8 cellular contexts compared by ENCODE assay signal in genomic region chr2:73070651-73071451, GRCh38. TPM values are rescaled to one million over a fixed set of nuclear protein-coding genes. Genes with fewer than 3 reads are reported as not detected.
DNase-seq lines count a peak whose midpoint lies in the region; ATAC-seq, FAIRE-seq and TF ChIP-seq lines count a peak whose summit lies in the region.

No MANE protein-coding gene starts in this region.

- no peak for TF ChIP-seq EP300 in sigmoid colon (IDR thresholded peaks at IDR 0.05)

- peak; percentile 84 for ATAC-seq in GM18519 (IDR thresholded peaks at IDR 0.05; ENCODE audit: low FRiP score, unreplicated experiment)
- ATAC-seq in HG03060 (IDR thresholded peaks at IDR 0.05; ENCODE audit: low read depth, unreplicated experiment) = peak; percentile 66
- peak; percentile 96 for ATAC-seq in body of pancreas

- H3K27me3 ChIP-seq in body of pancreas (no peaks in the 10 kb centered on the region), iPS DF 6.9 (ENCODE audit: control insufficient read depth, insufficient read depth, low read length) (no peaks in the 10 kb centered on the region), sigmoid colon (no peaks in the 10 kb centered on the region)

- peaks cover 18% of the 10 kb centered on the region for H3K4me1 ChIP-seq in body of pancreas
- peaks cover 2% of the 10 kb centered on the region; the same call in 1 of the 2 replicates for H3K4me1 ChIP-seq in iPS DF 6.9 (ENCODE audit: control insufficient read depth, insufficient read depth, low read length)
- H3K4me1 ChIP-seq in sigmoid colon = peaks cover 0 to 37% (median 29%) of the 10 kb centered on the region in 4 donors

- DNase-seq in NCI-H2081 treated with DMSO at 0.1 percent for 48 hours (lab: John Stamatoyannopoulos, UW) = peak; percentile 81
- peak; percentile 97 to 98 (median 98) for DNase-seq in body of pancreas
- peak; percentile 91 for DNase-seq in iPS DF 6.9 (ENCODE audit: low read depth, low spot score)
- peak; percentile 99 for DNase-seq in sigmoid colon

- H3K4me3 ChIP-seq in body of pancreas (peak overlapping the region; percentile 70 to 85), iPS DF 6.9 (ENCODE audit: low read length) (peak overlapping the region; percentile 92), sigmoid colon (peak overlapping the region; percentile 67 to 90 (median 78))

- 0 to 1% methylated on average over 32 to 79 of the region's 91 CpGs for WGBS in body of pancreas, 2 donors
- no CpG with 5 or more reads among the region's 91 CpGs for WGBS in iPS DF 6.9 (ENCODE audit: insufficient coverage, insufficient read length)
- WGBS in sigmoid colon, 2 donors = 0% methylated on average over 91 of the region's 91 CpGs

- peak overlapping the region; percentile 77 for H3K27ac ChIP-seq in 22Rv1
- peak overlapping the region; percentile 87 to 96 (median 90) for H3K27ac ChIP-seq in body of pancreas
- H3K27ac ChIP-seq in iPS DF 6.9 (ENCODE audit: low read length) = no peak overlapping the region
- peak overlapping the region; percentile 87 to 96 (median 93) for H3K27ac ChIP-seq in sigmoid colon

- H3K36me3 ChIP-seq in body of pancreas (replicated peaks in 1 of 2; ENCODE audit: insufficient read depth in 1 of 2, low read depth in 2 of 2) (no peaks in the 10 kb centered on the region), iPS DF 6.9 (ENCODE audit: control insufficient read depth, insufficient read depth, low read length) (no peaks in the 10 kb centered on the region), sigmoid colon (peaks cover 0 to 16% (median 0%) of the 10 kb centered on the region in 4 donors)

- intact Hi-C loops in body of pancreas (cut with DNase I) (no loop called here), sigmoid colon (cut with DNase I) (loop anchor here (1.0 to 5.0 kb wide), 3 partner anchors 41 to 161 kb away; partner anchors contain the start of genes CCT7, PRADC1 and RAB11FIP5)

- H3K9me3 ChIP-seq in body of pancreas (no peaks in the 10 kb centered on the region), iPS DF 6.9 (ENCODE audit: control insufficient read depth, insufficient read depth, low read length) (no peaks in the 10 kb centered on the region), sigmoid colon (no peaks in the 10 kb centered on the region)

- FAIRE-seq in TTC549 (lab: Jason Lieb, UNC) = peak; percentile 60

- TF ChIP-seq POLR2A in body of pancreas (IDR thresholded peaks at IDR 0.05) (no peak), sigmoid colon (IDR thresholded peaks at IDR 0.05) (peak; percentile 36 to 54)

- no peak for TF ChIP-seq CTCF in 22Rv1 (IDR thresholded peaks at IDR 0.05)
- TF ChIP-seq CTCF in body of pancreas (IDR thresholded peaks at IDR 0.05) = no peak
- no peak for TF ChIP-seq CTCF in sigmoid colon (IDR thresholded peaks at IDR 0.05)

RNA-seq across cellular contexts. Expression of gene SFXN5, which starts 0.7 kb away (rescaled TPM):
- total RNA-seq in body of pancreas (1 to 10 TPM; 4.3 to 5.4 TPM), sigmoid colon (10 to 100 TPM in 2 of 4 donors, 1 to 10 TPM in 2; 6.7 to 27.1 (median 10.4) TPM)
- polyA plus RNA-seq in sigmoid colon = 10 to 100 TPM in 2 of 3 donors, 1 to 10 TPM in 1; 5.4 to 15.3 (median 12.4) TPM

RNA-seq across cellular contexts. Expression of gene RAB11FIP5, which starts 41.9 kb away (rescaled TPM):
- total RNA-seq in body of pancreas = 10 to 100 TPM; 19.2 to 39.6 TPM
- 10 to 100 TPM; 13.9 to 24.4 (median 19.4) TPM for total RNA-seq in sigmoid colon
- 10 to 100 TPM in 2 of 3 donors, 1 to 10 TPM in 1; 9.6 to 13.2 (median 12.8) TPM for polyA plus RNA-seq in sigmoid colon

Comparison
In these comparisons a context has a peak if more than half of its experiments do, and no peak if none do; other contexts are left out.
1. POLR2A ChIP-seq: peak in sigmoid colon (2 of 2); none in body of pancreas (0 of 3).
2. Peak in every context shown above with its lines, with median percentiles within 50 percentile points of each other: ATAC-seq, DNase-seq and H3K4me3 ChIP-seq.